1 cellular context compared by ENCODE assay signal in the genomic region with DNA sequence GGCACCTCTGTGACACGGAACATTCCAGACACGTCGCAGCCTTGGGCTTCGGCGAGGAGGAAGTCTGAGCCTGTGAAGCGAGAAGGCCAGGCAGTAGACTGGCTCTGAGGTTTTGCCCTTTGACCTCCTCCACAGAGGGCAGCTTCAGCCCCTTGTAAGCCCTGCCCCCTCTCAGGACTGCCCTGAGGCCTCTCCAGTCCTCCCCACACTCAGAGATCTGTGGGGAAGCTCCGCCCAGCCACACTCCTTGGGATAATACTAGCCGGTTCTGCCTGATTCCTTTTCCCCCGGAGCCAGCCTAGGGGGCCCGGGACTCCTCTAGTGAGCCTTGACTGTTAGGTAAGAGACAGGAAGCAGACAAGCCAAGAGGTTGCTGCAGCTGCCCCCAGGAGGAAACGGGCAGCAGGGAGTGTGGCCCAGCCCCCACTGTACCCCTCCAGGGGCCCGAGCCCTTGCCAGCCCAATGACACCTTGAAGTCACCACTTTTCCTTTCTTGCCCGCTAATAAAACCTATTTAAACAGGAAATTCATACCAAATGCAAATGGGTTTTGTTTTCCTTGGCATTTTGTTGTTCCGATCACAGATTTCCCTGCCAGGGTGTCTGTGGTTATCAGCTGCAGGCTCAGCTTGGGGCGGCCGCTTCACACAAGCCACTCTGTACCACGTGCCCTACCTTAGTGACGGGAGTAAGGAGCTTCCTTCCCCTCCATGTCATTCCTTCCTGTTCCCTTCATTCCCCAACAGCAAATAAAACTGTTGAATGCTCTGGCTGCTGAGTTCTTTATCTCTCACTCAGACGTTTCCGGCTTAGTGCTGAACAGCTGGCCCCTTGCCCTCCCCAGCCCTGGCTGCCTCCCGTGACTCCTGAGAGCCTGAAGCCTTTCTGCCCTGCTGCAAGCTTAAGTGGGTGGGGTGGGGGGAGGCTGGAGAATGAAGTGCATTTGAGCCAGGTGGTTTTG.
TF ChIP-seq lines count a peak whose summit lies in the region.

No MANE protein-coding gene starts in this region.

TF ChIP-seq in HepG2, 621 proteins besides CTCF, POLR2A, EP300 and RAD21 (continued from another document and continues in another):
- TF ChIP-seq, protein P1, sequence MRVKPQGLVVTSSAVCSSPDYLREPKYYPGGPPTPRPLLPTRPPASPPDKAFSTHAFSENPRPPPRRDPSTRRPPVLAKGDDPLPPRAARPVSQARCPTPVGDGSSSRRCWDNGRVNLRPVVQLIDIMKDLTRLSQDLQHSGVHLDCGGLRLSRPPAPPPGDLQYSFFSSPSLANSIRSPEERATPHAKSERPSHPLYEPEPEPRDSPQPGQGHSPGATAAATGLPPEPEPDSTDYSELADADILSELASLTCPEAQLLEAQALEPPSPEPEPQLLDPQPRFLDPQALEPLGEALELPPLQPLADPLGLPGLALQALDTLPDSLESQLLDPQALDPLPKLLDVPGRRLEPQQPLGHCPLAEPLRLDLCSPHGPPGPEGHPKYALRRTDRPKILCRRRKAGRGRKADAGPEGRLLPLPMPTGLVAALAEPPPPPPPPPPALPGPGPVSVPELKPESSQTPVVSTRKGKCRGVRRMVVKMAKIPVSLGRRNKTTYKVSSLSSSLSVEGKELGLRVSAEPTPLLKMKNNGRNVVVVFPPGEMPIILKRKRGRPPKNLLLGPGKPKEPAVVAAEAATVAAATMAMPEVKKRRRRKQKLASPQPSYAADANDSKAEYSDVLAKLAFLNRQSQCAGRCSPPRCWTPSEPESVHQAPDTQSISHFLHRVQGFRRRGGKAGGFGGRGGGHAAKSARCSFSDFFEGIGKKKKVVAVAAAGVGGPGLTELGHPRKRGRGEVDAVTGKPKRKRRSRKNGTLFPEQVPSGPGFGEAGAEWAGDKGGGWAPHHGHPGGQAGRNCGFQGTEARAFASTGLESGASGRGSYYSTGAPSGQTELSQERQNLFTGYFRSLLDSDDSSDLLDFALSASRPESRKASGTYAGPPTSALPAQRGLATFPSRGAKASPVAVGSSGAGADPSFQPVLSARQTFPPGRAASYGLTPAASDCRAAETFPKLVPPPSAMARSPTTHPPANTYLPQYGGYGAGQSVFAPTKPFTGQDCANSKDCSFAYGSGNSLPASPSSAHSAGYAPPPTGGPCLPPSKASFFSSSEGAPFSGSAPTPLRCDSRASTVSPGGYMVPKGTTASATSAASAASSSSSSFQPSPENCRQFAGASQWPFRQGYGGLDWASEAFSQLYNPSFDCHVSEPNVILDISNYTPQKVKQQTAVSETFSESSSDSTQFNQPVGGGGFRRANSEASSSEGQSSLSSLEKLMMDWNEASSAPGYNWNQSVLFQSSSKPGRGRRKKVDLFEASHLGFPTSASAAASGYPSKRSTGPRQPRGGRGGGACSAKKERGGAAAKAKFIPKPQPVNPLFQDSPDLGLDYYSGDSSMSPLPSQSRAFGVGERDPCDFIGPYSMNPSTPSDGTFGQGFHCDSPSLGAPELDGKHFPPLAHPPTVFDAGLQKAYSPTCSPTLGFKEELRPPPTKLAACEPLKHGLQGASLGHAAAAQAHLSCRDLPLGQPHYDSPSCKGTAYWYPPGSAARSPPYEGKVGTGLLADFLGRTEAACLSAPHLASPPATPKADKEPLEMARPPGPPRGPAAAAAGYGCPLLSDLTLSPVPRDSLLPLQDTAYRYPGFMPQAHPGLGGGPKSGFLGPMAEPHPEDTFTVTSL (CRISPR knock-in tag; IDR thresholded peaks at IDR 0.05; ENCODE audit: borderline replicate concordance): peak; percentile 32; the same call in 1 of the 2 replicates
- TF ChIP-seq, protein P2, sequence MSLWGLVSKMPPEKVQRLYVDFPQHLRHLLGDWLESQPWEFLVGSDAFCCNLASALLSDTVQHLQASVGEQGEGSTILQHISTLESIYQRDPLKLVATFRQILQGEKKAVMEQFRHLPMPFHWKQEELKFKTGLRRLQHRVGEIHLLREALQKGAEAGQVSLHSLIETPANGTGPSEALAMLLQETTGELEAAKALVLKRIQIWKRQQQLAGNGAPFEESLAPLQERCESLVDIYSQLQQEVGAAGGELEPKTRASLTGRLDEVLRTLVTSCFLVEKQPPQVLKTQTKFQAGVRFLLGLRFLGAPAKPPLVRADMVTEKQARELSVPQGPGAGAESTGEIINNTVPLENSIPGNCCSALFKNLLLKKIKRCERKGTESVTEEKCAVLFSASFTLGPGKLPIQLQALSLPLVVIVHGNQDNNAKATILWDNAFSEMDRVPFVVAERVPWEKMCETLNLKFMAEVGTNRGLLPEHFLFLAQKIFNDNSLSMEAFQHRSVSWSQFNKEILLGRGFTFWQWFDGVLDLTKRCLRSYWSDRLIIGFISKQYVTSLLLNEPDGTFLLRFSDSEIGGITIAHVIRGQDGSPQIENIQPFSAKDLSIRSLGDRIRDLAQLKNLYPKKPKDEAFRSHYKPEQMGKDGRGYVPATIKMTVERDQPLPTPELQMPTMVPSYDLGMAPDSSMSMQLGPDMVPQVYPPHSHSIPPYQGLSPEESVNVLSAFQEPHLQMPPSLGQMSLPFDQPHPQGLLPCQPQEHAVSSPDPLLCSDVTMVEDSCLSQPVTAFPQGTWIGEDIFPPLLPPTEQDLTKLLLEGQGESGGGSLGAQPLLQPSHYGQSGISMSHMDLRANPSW (CRISPR knock-in tag; IDR thresholded peaks at IDR 0.05; ENCODE audit: borderline replicate concordance): 0 out of 2 replicates have a peak, but pooled peaks have one; percentile 20
- peak; percentile 50 for TF ChIP-seq HOXA3 (CRISPR knock-in tag; IDR thresholded peaks at IDR 0.05)
- no peak for TF ChIP-seq ZNF446 (CRISPR knock-in tag; IDR thresholded peaks at IDR 0.05)
- TF ChIP-seq, protein P3, sequence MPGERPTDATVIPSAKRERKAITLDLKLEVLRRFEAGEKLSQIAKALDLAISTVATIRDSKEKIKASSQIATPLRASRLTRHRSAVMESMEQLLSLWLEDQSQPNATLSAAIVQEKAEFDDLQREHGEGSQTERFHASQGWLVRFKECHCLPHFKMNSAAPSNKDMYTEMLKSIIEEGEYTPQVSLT (CRISPR knock-in tag; IDR thresholded peaks at IDR 0.05; ENCODE audit: borderline replicate concordance, low read depth): no peak
- TF ChIP-seq, protein P4, sequence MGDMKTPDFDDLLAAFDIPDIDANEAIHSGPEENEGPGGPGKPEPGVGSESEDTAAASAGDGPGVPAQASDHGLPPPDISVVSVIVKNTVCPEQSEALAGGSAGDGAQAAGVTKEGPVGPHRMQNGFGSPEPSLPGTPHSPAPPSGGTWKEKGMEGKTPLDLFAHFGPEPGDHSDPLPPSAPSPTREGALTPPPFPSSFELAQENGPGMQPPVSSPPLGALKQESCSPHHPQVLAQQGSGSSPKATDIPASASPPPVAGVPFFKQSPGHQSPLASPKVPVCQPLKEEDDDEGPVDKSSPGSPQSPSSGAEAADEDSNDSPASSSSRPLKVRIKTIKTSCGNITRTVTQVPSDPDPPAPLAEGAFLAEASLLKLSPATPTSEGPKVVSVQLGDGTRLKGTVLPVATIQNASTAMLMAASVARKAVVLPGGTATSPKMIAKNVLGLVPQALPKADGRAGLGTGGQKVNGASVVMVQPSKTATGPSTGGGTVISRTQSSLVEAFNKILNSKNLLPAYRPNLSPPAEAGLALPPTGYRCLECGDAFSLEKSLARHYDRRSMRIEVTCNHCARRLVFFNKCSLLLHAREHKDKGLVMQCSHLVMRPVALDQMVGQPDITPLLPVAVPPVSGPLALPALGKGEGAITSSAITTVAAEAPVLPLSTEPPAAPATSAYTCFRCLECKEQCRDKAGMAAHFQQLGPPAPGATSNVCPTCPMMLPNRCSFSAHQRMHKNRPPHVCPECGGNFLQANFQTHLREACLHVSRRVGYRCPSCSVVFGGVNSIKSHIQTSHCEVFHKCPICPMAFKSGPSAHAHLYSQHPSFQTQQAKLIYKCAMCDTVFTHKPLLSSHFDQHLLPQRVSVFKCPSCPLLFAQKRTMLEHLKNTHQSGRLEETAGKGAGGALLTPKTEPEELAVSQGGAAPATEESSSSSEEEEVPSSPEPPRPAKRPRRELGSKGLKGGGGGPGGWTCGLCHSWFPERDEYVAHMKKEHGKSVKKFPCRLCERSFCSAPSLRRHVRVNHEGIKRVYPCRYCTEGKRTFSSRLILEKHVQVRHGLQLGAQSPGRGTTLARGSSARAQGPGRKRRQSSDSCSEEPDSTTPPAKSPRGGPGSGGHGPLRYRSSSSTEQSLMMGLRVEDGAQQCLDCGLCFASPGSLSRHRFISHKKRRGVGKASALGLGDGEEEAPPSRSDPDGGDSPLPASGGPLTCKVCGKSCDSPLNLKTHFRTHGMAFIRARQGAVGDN (CRISPR knock-in tag; IDR thresholded peaks at IDR 0.05): peak; percentile 75
- TF ChIP-seq, protein P5, sequence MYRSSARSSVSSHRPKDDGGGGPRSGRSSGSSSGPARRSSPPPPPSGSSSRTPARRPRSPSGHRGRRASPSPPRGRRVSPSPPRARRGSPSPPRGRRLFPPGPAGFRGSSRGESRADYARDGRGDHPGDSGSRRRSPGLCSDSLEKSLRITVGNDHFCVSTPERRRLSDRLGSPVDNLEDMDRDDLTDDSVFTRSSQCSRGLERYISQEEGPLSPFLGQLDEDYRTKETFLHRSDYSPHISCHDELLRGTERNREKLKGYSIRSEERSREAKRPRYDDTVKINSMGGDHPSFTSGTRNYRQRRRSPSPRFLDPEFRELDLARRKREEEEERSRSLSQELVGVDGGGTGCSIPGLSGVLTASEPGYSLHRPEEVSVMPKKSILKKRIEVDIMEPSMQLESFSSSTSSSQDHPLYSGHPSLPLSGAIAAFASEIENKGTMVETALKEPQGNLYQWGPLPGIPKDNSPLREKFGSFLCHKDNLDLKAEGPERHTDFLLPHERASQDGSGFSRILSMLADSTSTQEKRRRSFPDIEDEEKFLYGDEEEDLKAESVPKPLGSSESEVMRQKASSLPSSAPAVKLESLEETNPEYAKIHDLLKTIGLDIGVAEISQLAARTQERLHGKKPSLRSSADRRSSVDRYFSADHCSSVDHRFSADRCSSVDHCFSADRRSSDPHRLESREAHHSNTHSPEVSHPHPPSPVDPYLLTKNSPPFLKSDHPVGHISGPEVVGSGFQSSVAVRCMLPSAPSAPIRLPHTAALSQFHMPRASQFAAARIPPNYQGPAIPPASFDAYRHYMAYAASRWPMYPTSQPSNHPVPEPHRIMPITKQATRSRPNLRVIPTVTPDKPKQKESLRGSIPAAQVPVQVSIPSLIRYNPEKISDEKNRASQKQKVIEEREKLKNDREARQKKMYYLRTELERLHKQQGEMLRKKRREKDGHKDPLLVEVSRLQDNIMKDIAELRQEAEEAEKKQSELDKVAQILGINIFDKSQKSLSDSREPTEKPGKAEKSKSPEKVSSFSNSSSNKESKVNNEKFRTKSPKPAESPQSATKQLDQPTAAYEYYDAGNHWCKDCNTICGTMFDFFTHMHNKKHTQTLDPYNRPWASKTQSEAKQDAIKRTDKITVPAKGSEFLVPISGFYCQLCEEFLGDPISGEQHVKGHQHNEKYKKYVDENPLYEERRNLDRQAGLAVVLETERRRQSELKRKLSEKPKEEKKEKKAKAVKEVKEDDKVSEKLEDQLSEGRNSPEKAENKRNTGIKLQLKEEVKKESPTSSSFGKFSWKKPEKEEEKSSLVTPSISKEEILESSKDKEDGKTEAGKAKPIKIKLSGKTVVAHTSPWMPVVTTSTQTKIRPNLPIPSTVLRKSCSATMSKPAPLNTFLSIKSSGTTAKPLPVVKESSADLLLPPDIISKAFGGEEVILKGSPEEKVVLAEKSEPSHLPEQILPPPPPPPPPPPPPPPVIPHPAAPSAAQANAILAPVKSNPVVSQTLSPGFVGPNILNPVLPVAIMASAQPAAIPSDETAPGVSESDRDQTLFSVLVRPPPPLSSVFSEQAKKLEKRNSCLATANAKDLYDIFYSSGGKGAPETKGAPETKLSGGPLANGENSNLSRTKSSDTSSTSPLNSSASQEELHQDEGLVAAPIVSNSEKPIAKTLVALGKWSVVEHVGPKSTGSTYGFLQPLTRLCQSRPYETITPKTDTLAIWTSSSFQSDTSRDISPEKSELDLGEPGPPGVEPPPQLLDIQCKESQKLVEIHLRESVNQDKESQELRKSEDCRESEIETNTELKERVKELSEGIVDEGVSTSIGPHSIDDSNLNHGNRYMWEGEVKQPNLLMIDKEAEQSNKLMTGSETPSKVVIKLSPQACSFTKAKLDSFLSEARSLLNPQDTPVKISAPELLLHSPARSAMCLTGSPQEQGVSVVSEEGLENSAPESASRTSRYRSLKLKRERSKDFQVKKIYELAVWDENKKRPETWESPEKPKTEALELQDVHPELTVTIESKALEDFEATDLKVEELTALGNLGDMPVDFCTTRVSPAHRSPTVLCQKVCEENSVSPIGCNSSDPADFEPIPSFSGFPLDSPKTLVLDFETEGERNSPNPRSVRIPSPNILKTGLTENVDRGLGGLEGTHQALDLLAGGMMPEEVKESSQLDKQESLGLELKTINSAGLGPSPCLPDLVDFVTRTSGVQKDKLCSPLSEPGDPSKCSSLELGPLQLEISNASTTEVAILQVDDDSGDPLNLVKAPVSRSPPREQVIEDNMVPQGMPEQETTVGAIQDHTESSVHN (CRISPR knock-in tag; IDR thresholded peaks at IDR 0.05): no peak
- TF ChIP-seq XRCC5 (optimal IDR thresholded peaks at IDR 0.05; ENCODE audit: low read length): peak; percentile 61
- TF ChIP-seq ZMAT3 (CRISPR knock-in tag; conservative IDR thresholded peaks at IDR 0.05): peak; percentile 65; the same call in 1 of the 2 replicates
- TF ChIP-seq NR2F1 (CRISPR knock-in tag; IDR thresholded peaks at IDR 0.05): peak in 1 of 2 experiments; percentile 77; a peak in 1 of 4 replicates
- no peak for TF ChIP-seq EZH2 (conservative IDR thresholded peaks at IDR 0.05; ENCODE audit: low read depth, low read length)
- TF ChIP-seq, protein P6, sequence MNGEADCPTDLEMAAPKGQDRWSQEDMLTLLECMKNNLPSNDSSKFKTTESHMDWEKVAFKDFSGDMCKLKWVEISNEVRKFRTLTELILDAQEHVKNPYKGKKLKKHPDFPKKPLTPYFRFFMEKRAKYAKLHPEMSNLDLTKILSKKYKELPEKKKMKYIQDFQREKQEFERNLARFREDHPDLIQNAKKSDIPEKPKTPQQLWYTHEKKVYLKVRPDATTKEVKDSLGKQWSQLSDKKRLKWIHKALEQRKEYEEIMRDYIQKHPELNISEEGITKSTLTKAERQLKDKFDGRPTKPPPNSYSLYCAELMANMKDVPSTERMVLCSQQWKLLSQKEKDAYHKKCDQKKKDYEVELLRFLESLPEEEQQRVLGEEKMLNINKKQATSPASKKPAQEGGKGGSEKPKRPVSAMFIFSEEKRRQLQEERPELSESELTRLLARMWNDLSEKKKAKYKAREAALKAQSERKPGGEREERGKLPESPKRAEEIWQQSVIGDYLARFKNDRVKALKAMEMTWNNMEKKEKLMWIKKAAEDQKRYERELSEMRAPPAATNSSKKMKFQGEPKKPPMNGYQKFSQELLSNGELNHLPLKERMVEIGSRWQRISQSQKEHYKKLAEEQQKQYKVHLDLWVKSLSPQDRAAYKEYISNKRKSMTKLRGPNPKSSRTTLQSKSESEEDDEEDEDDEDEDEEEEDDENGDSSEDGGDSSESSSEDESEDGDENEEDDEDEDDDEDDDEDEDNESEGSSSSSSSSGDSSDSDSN (CRISPR knock-in tag; IDR thresholded peaks at IDR 0.05): peak; percentile 43; the same call in 1 of the 2 replicates
- peak; percentile 36; the same call in 1 of the 2 replicates for TF ChIP-seq ZNF788 (CRISPR knock-in tag; IDR thresholded peaks at IDR 0.05; ENCODE audit: borderline replicate concordance)
- TF ChIP-seq ZNF263 (CRISPR knock-in tag; IDR thresholded peaks at IDR 0.05): peak; percentile 77
- TF ChIP-seq, protein P7, sequence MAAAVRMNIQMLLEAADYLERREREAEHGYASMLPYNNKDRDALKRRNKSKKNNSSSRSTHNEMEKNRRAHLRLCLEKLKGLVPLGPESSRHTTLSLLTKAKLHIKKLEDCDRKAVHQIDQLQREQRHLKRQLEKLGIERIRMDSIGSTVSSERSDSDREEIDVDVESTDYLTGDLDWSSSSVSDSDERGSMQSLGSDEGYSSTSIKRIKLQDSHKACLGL (CRISPR knock-in tag; IDR thresholded peaks at IDR 0.05): no peak
